ENCODE assay signal across 9 cellular contexts in genomic region chr7:45580053-45580872, GRCh38. TPM values are rescaled to one million over a fixed set of nuclear protein-coding genes. Genes with fewer than 3 reads are reported as not detected.
DNase-seq lines count a peak whose midpoint lies in the region; TF ChIP-seq lines count a peak whose summit lies in the region.
"Had no signal": no experiment of that assay in that cellular context is flagged by ENCODE, and none has a peak within 500 bp of the region (broad histone marks: within the 10 kb centered on the region; RNA-seq: fewer than 3 reads in every experiment).

No MANE protein-coding gene starts in this region.

- intact Hi-C loops in activated naive CD4-positive, alpha-beta T cell treated with anti-CD3 and anti-CD28 coated beads for 36 hours (cut with micrococcal nuclease), result no loop called here

- POLR2A ChIA-PET in activated CD4-positive, alpha-beta memory T cell treated with anti-CD3 and anti-CD28 coated beads, Interleukin-2, amount 10 ng/mL, durations not matched to agents 7 days and 5 days (lab: Charles Lee), result no interaction called here

- no peaks in the 10 kb centered on the region for H4K20me1 ChIP-seq in smooth muscle cell (ENCODE audit: low read depth)

- TF ChIP-seq POLR2A in Peyer's patch (IDR thresholded peaks at IDR 0.05), result no peak

- H3K27me3 ChIP-seq in Peyer's patch (peaks cover 0 to 13% of the 10 kb centered on the region in 2 donors), smooth muscle cell (ENCODE audit: low read depth) (peaks cover 33% of the 10 kb centered on the region)

- H3K4me2 ChIP-seq in smooth muscle cell, result no peak overlapping the region

- H2AFZ ChIP-seq in smooth muscle cell (ENCODE audit: low read depth), result no peak overlapping the region

- no peaks in the 10 kb centered on the region for H3K9me3 Mint-ChIP-seq in activated CD4-positive, alpha-beta memory T cell treated with anti-CD3 and anti-CD28 coated beads, Interleukin-2, amount 10 ng/mL, durations not matched to agents 7 days and 5 days
- H3K9me3 Mint-ChIP-seq in activated naive CD4-positive, alpha-beta T cell treated with anti-CD3 and anti-CD28 coated beads for 36 hours, result no peaks in the 10 kb centered on the region

- H3K9ac ChIP-seq in smooth muscle cell (ENCODE audit: low read depth), result no peak overlapping the region

- CTCF ChIA-PET in activated CD4-positive, alpha-beta memory T cell treated with anti-CD3 and anti-CD28 coated beads, Interleukin-2, amount 10 ng/mL, durations not matched to agents 7 days and 5 days (lab: Charles Lee), result no interaction called here
- CTCF ChIA-PET in activated naive CD4-positive, alpha-beta T cell treated with anti-CD3 and anti-CD28 coated beads for 36 hours (lab: Charles Lee), result no interaction called here

- no peak overlapping the region for H3K4me3 Mint-ChIP-seq in activated CD4-positive, alpha-beta memory T cell treated with anti-CD3 and anti-CD28 coated beads, Interleukin-2, amount 10 ng/mL, durations not matched to agents 7 days and 5 days
- no peak overlapping the region for H3K4me3 Mint-ChIP-seq in activated naive CD4-positive, alpha-beta T cell treated with anti-CD3 and anti-CD28 coated beads for 36 hours

- no peaks in the 10 kb centered on the region for H3K79me2 ChIP-seq in smooth muscle cell (ENCODE audit: low read depth)

- peaks cover 0 to 4% (median 0%) of the 10 kb centered on the region in 4 donors for H3K4me1 ChIP-seq in Peyer's patch
- peaks cover 5% of the 10 kb centered on the region for H3K4me1 ChIP-seq in smooth muscle cell (ENCODE audit: low read depth)
- H3K4me1 ChIP-seq: SJSA1 had no signal

- DNase-seq in AG20443 (ENCODE audit: low spot score), result peak; percentile 34
- no peak for DNase-seq in HFF-Myc (ENCODE audit: extremely low read depth, low read depth)
- peak; percentile 60 for DNase-seq in islet precursor cell
- no peak for DNase-seq in Peyer's patch
- no peak for DNase-seq in smooth muscle cell (lab: John Stamatoyannopoulos, UW; ENCODE audit: unreplicated experiment)
- DNase-seq in activated CD4-positive, alpha-beta memory T cell treated with anti-CD3 and anti-CD28 coated beads, Interleukin-2, amount 10 ng/mL, durations not matched to agents 7 days and 5 days, result no peak
- DNase-seq in activated naive CD4-positive, alpha-beta T cell treated with anti-CD3 and anti-CD28 coated beads for 36 hours, result no peak

- no peaks in the 10 kb centered on the region for H3K4me1 Mint-ChIP-seq in activated CD4-positive, alpha-beta memory T cell treated with anti-CD3 and anti-CD28 coated beads, Interleukin-2, amount 10 ng/mL, durations not matched to agents 7 days and 5 days
- H3K4me1 Mint-ChIP-seq in activated naive CD4-positive, alpha-beta T cell treated with anti-CD3 and anti-CD28 coated beads for 36 hours (ENCODE audit: low read depth), result no peaks in the 10 kb centered on the region

- H3K36me3 ChIP-seq in Peyer's patch (no peaks in the 10 kb centered on the region), smooth muscle cell (ENCODE audit: low read depth) (no peaks in the 10 kb centered on the region)
- H3K36me3 ChIP-seq: SJSA1 had no signal

- H3K9me3 ChIP-seq in Peyer's patch (no peaks in the 10 kb centered on the region), smooth muscle cell (replicated peaks; ENCODE audit: low read depth) (no peaks in the 10 kb centered on the region)
- H3K9me3 ChIP-seq: SJSA1 had no signal

- H3K36me3 Mint-ChIP-seq in activated CD4-positive, alpha-beta memory T cell treated with anti-CD3 and anti-CD28 coated beads, Interleukin-2, amount 10 ng/mL, durations not matched to agents 7 days and 5 days (ENCODE audit: low read depth), result no peaks in the 10 kb centered on the region
- H3K36me3 Mint-ChIP-seq in activated naive CD4-positive, alpha-beta T cell treated with anti-CD3 and anti-CD28 coated beads for 36 hours (ENCODE audit: low read depth), result no peaks in the 10 kb centered on the region

- peak; percentile 32 for TF ChIP-seq CTCF in HFF-Myc (IDR thresholded peaks at IDR 0.05; ENCODE audit: low read depth, low read length, missing control alignments)
- peak; percentile 37 for TF ChIP-seq CTCF in VCaP (conservative IDR thresholded peaks at IDR 0.05)
- peak in 1 of 6 experiments; percentile 4 for TF ChIP-seq CTCF in Peyer's patch (IDR thresholded peaks at IDR 0.05)
- TF ChIP-seq CTCF in smooth muscle cell (IDR thresholded peaks at IDR 0.05; ENCODE audit: borderline replicate concordance, insufficient read depth, poor library complexity, severe bottlenecking), result no peak

- 91% methylated on average over 16 of the region's 16 CpGs for WGBS in smooth muscle cell (ENCODE audit: low lambda C conversion rate)

- no peaks in the 10 kb centered on the region for H3F3A ChIP-seq in smooth muscle cell (ENCODE audit: low read depth)

- H3K4me3 ChIP-seq in HFF-Myc (replicated peaks; ENCODE audit: low read depth, low read length) (no peak overlapping the region), Peyer's patch (no peak overlapping the region), smooth muscle cell (no peak overlapping the region)
- H3K4me3 ChIP-seq: SJSA1 had no signal

- H3K27ac Mint-ChIP-seq in activated CD4-positive, alpha-beta memory T cell treated with anti-CD3 and anti-CD28 coated beads, Interleukin-2, amount 10 ng/mL, durations not matched to agents 7 days and 5 days, result no peak overlapping the region
- H3K27ac Mint-ChIP-seq in activated naive CD4-positive, alpha-beta T cell treated with anti-CD3 and anti-CD28 coated beads for 36 hours, result no peak overlapping the region

- peaks cover 15% of the 10 kb centered on the region for H3K27me3 Mint-ChIP-seq in activated CD4-positive, alpha-beta memory T cell treated with anti-CD3 and anti-CD28 coated beads, Interleukin-2, amount 10 ng/mL, durations not matched to agents 7 days and 5 days
- H3K27me3 Mint-ChIP-seq in activated naive CD4-positive, alpha-beta T cell treated with anti-CD3 and anti-CD28 coated beads for 36 hours (ENCODE audit: low read depth), result peaks cover 13% of the 10 kb centered on the region

- H3K27ac ChIP-seq in VCaP, result no peak overlapping the region
- H3K27ac ChIP-seq in Peyer's patch, result no peak overlapping the region
- no peak overlapping the region for H3K27ac ChIP-seq in smooth muscle cell (ENCODE audit: low read depth)
- H3K27ac ChIP-seq: SJSA1 had no signal

RNA-seq across cellular contexts. Expression of gene ADCY1, which starts 6.1 kb away (rescaled TPM):
- total RNA-seq in Peyer's patch (1 to 10 TPM in 1 of 4 donors, under 1 TPM in 3; under 0.01 to 1.5 (median 0.18) TPM), smooth muscle cell (0.22 and 2.5 TPM in 2 replicates)
- 0.71 TPM in 1 of 2 replicates, not detected in the other for polyA plus RNA-seq in smooth muscle cell
- 1 to 10 TPM; 3.9 to 4.3 TPM for total RNA-seq in activated CD4-positive, alpha-beta memory T cell treated with anti-CD3 and anti-CD28 coated beads, Interleukin-2, amount 10 ng/mL, durations not matched to agents 7 days and 5 days
- total RNA-seq in activated naive CD4-positive, alpha-beta T cell treated with anti-CD3 and anti-CD28 coated beads for 36 hours, result under 1 TPM; 0.29 to 0.30 TPM

Comparison
In these comparisons a context has a peak if more than half of its experiments do, and no peak if none do; other contexts are left out.
1. DNase-seq: peak in AG20443 (single experiment) and islet precursor cell (single experiment); none in HFF-Myc (single experiment), Peyer's patch (0 of 3), smooth muscle cell (single experiment), activated CD4-positive, alpha-beta memory T cell treated with anti-CD3 and anti-CD28 coated beads, Interleukin-2, amount 10 ng/mL, durations not matched to agents 7 days and 5 days (single experiment) and activated naive CD4-positive, alpha-beta T cell treated with anti-CD3 and anti-CD28 coated beads for 36 hours (single experiment).